ENCODE assay signal across 1 cellular context in the genomic region with DNA sequence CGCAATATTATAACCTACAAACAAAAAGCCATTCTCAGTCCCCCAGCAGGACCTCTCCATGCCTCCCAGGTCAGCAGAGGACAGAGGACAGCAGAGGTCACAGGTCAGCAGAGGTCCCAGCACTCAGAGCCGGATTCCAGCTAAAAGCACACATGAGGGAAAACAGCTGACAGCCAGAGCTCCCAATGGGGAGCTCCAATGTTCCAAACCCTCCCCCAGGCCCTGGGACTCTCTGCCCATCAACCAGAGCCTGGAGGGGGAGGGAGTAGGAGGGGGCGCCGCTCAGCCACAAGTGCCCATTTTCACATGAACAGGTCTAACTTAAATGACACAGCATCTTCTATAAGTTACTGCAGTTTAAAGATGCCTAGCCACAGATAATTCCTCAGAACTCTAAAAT.
TF ChIP-seq lines count a peak whose summit lies in the region.

No MANE protein-coding gene starts in this region.

TF ChIP-seq in HepG2, 621 proteins besides CTCF, POLR2A, EP300 and RAD21 (continues in another document):
- TF ChIP-seq, protein P1, sequence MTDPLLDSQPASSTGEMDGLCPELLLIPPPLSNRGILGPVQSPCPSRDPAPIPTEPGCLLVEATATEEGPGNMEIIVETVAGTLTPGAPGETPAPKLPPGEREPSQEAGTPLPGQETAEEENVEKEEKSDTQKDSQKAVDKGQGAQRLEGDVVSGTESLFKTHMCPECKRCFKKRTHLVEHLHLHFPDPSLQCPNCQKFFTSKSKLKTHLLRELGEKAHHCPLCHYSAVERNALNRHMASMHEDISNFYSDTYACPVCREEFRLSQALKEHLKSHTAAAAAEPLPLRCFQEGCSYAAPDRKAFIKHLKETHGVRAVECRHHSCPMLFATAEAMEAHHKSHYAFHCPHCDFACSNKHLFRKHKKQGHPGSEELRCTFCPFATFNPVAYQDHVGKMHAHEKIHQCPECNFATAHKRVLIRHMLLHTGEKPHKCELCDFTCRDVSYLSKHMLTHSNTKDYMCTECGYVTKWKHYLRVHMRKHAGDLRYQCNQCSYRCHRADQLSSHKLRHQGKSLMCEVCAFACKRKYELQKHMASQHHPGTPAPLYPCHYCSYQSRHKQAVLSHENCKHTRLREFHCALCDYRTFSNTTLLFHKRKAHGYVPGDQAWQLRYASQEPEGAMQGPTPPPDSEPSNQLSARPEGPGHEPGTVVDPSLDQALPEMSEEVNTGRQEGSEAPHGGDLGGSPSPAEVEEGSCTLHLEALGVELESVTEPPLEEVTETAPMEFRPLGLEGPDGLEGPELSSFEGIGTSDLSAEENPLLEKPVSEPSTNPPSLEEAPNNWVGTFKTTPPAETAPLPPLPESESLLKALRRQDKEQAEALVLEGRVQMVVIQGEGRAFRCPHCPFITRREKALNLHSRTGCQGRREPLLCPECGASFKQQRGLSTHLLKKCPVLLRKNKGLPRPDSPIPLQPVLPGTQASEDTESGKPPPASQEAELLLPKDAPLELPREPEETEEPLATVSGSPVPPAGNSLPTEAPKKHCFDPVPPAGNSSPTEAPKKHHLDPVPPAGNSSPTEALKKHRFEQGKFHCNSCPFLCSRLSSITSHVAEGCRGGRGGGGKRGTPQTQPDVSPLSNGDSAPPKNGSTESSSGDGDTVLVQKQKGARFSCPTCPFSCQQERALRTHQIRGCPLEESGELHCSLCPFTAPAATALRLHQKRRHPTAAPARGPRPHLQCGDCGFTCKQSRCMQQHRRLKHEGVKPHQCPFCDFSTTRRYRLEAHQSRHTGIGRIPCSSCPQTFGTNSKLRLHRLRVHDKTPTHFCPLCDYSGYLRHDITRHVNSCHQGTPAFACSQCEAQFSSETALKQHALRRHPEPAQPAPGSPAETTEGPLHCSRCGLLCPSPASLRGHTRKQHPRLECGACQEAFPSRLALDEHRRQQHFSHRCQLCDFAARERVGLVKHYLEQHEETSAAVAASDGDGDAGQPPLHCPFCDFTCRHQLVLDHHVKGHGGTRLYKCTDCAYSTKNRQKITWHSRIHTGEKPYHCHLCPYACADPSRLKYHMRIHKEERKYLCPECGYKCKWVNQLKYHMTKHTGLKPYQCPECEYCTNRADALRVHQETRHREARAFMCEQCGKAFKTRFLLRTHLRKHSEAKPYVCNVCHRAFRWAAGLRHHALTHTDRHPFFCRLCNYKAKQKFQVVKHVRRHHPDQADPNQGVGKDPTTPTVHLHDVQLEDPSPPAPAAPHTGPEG (CRISPR knock-in tag; IDR thresholded peaks at IDR 0.05): no peak
- no peak; the same call in 1 of the 2 replicates for TF ChIP-seq ERF (CRISPR knock-in tag; IDR thresholded peaks at IDR 0.05)
- TF ChIP-seq NFYB (CRISPR knock-in tag; IDR thresholded peaks at IDR 0.05): peak; percentile 47
- TF ChIP-seq ZNF616 (CRISPR knock-in tag; IDR thresholded peaks at IDR 0.05; ENCODE audit: low read depth): no peak
- peak; percentile 35; the same call in 1 of the 2 replicates for TF ChIP-seq ZNF331 (CRISPR knock-in tag; IDR thresholded peaks at IDR 0.05)
- TF ChIP-seq ZKSCAN1 (IDR thresholded peaks at IDR 0.05; ENCODE audit: low read length): no peak
- no peak for TF ChIP-seq ZNF101 (CRISPR knock-in tag; IDR thresholded peaks at IDR 0.05; ENCODE audit: borderline replicate concordance, low read depth)
- no peak for TF ChIP-seq ZNF720 (CRISPR knock-in tag; IDR thresholded peaks at IDR 0.05)
- TF ChIP-seq, protein P2, sequence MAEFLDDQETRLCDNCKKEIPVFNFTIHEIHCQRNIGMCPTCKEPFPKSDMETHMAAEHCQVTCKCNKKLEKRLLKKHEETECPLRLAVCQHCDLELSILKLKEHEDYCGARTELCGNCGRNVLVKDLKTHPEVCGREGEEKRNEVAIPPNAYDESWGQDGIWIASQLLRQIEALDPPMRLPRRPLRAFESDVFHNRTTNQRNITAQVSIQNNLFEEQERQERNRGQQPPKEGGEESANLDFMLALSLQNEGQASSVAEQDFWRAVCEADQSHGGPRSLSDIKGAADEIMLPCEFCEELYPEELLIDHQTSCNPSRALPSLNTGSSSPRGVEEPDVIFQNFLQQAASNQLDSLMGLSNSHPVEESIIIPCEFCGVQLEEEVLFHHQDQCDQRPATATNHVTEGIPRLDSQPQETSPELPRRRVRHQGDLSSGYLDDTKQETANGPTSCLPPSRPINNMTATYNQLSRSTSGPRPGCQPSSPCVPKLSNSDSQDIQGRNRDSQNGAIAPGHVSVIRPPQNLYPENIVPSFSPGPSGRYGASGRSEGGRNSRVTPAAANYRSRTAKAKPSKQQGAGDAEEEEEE (CRISPR knock-in tag; IDR thresholded peaks at IDR 0.05; ENCODE audit: borderline replicate concordance): no peak
- no peak for TF ChIP-seq JUN (CRISPR knock-in tag; IDR thresholded peaks at IDR 0.05)
- no peak for TF ChIP-seq ZKSCAN8 (CRISPR knock-in tag; IDR thresholded peaks at IDR 0.05; ENCODE audit: borderline replicate concordance)
- no peak for TF ChIP-seq SOX13 (IDR thresholded peaks at IDR 0.05)
- TF ChIP-seq SOX13 (CRISPR knock-in tag; conservative IDR thresholded peaks at IDR 0.05 in 1 of 2, IDR thresholded peaks at IDR 0.05 in 1 of 2): peak in 1 of 2 experiments; percentile 61; a peak in 1 of 4 replicates
- peak; percentile 48; the same call in 1 of the 2 replicates for TF ChIP-seq NFIC (IDR thresholded peaks at IDR 0.05; ENCODE audit: low read length)
- TF ChIP-seq ZNF33A (CRISPR knock-in tag; IDR thresholded peaks at IDR 0.05; ENCODE audit: borderline replicate concordance): no peak
- peak; percentile 37; the same call in 1 of the 2 replicates for TF ChIP-seq TBX2 (CRISPR knock-in tag; IDR thresholded peaks at IDR 0.05; ENCODE audit: borderline replicate concordance)
- TF ChIP-seq, protein P3, sequence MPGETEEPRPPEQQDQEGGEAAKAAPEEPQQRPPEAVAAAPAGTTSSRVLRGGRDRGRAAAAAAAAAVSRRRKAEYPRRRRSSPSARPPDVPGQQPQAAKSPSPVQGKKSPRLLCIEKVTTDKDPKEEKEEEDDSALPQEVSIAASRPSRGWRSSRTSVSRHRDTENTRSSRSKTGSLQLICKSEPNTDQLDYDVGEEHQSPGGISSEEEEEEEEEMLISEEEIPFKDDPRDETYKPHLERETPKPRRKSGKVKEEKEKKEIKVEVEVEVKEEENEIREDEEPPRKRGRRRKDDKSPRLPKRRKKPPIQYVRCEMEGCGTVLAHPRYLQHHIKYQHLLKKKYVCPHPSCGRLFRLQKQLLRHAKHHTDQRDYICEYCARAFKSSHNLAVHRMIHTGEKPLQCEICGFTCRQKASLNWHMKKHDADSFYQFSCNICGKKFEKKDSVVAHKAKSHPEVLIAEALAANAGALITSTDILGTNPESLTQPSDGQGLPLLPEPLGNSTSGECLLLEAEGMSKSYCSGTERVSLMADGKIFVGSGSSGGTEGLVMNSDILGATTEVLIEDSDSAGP (CRISPR knock-in tag; IDR thresholded peaks at IDR 0.05; ENCODE audit: borderline replicate concordance): no peak
- TF ChIP-seq ZFP36L2 (CRISPR knock-in tag; IDR thresholded peaks at IDR 0.05): no peak
- TF ChIP-seq RELA (CRISPR knock-in tag; IDR thresholded peaks at IDR 0.05): no peak
- no peak for TF ChIP-seq SNAI1 (CRISPR knock-in tag; IDR thresholded peaks at IDR 0.05; ENCODE audit: borderline replicate concordance)
- TF ChIP-seq RBFOX2 (IDR thresholded peaks at IDR 0.05; ENCODE audit: low read depth, low read length): no peak
- TF ChIP-seq KLF6 (CRISPR knock-in tag; IDR thresholded peaks at IDR 0.05): no peak
- no peak; the same call in 1 of the 2 replicates for TF ChIP-seq NFKB2 (CRISPR knock-in tag; IDR thresholded peaks at IDR 0.05; ENCODE audit: borderline replicate concordance)
- no peak for TF ChIP-seq GZF1 (CRISPR knock-in tag; IDR thresholded peaks at IDR 0.05)
- no peak for TF ChIP-seq ZNF598 (CRISPR knock-in tag; IDR thresholded peaks at IDR 0.05; ENCODE audit: borderline replicate concordance)
- TF ChIP-seq ZNF639 (CRISPR knock-in tag; conservative IDR thresholded peaks at IDR 0.05): no peak
- TF ChIP-seq, protein P4, sequence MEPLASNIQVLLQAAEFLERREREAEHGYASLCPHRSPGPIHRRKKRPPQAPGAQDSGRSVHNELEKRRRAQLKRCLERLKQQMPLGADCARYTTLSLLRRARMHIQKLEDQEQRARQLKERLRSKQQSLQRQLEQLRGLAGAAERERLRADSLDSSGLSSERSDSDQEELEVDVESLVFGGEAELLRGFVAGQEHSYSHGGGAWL (CRISPR knock-in tag; IDR thresholded peaks at IDR 0.05): no peak
- no peak for TF ChIP-seq PCBP1 (IDR thresholded peaks at IDR 0.05; ENCODE audit: borderline replicate concordance, low read depth, low read length)
- TF ChIP-seq ZNF737 (CRISPR knock-in tag; IDR thresholded peaks at IDR 0.05; ENCODE audit: borderline replicate concordance): no peak
- TF ChIP-seq TARDBP (CRISPR knock-in tag; IDR thresholded peaks at IDR 0.05): peak; percentile 51; the same call in 1 of the 2 replicates
- TF ChIP-seq ZNF687 (CRISPR knock-in tag; IDR thresholded peaks at IDR 0.05): peak; percentile 51; the same call in 1 of the 2 replicates
- TF ChIP-seq, protein P5, sequence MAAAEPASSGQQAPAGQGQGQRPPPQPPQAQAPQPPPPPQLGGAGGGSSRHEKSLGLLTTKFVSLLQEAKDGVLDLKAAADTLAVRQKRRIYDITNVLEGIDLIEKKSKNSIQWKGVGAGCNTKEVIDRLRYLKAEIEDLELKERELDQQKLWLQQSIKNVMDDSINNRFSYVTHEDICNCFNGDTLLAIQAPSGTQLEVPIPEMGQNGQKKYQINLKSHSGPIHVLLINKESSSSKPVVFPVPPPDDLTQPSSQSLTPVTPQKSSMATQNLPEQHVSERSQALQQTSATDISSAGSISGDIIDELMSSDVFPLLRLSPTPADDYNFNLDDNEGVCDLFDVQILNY (CRISPR knock-in tag; conservative IDR thresholded peaks at IDR 0.05): no peak
- no peak for TF ChIP-seq EEA1 (CRISPR knock-in tag; IDR thresholded peaks at IDR 0.05; ENCODE audit: borderline replicate concordance)
- TF ChIP-seq ZNF296 (CRISPR knock-in tag; conservative IDR thresholded peaks at IDR 0.05): no peak
- no peak for TF ChIP-seq MATR3 (CRISPR knock-in tag; IDR thresholded peaks at IDR 0.05)
- TF ChIP-seq SYNCRIP (IDR thresholded peaks at IDR 0.05; ENCODE audit: insufficient read depth, low read depth, low read length): no peak
- TF ChIP-seq IRF9 (CRISPR knock-in tag; IDR thresholded peaks at IDR 0.05; ENCODE audit: borderline replicate concordance): no peak
- TF ChIP-seq PCBP2 (optimal IDR thresholded peaks at IDR 0.05; ENCODE audit: low read depth, low read length, poor library complexity, severe bottlenecking): no peak
- TF ChIP-seq ZNF790 (CRISPR knock-in tag; IDR thresholded peaks at IDR 0.05; ENCODE audit: borderline replicate concordance): no peak
- peak; percentile 83 for TF ChIP-seq HNF4A (CRISPR knock-in tag; IDR thresholded peaks at IDR 0.05)
- TF ChIP-seq ZNF263 (CRISPR knock-in tag; IDR thresholded peaks at IDR 0.05): no peak
- no peak for TF ChIP-seq NCOA1 (CRISPR knock-in tag; IDR thresholded peaks at IDR 0.05)
- TF ChIP-seq MXI1 (IDR thresholded peaks at IDR 0.05; ENCODE audit: borderline replicate concordance, low read depth, low read length): peak; percentile 41; the same call in 1 of the 3 replicates
- TF ChIP-seq ZNF570 (CRISPR knock-in tag; IDR thresholded peaks at IDR 0.05; ENCODE audit: borderline replicate concordance): no peak
- TF ChIP-seq ZFP36 (IDR thresholded peaks at IDR 0.05; ENCODE audit: borderline replicate concordance, low read depth, low read length, partially characterized antibody): no peak
- TF ChIP-seq, protein P6, sequence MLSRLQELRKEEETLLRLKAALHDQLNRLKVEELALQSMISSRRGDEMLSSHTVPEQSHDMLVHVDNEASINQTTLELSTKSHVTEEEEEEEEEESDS (CRISPR knock-in tag; IDR thresholded peaks at IDR 0.05; ENCODE audit: borderline replicate concordance): no peak
- 0 out of 2 replicates have a peak, but pooled peaks have one; percentile 16 for TF ChIP-seq MTA1 (CRISPR knock-in tag; IDR thresholded peaks at IDR 0.05; ENCODE audit: borderline replicate concordance)
- no peak for TF ChIP-seq ZNF143 (CRISPR knock-in tag; IDR thresholded peaks at IDR 0.05)
